In genomic region chr17:77696720-77697460, GRCh38 we compare ENCODE assay signal across 12 cellular contexts.
DNase-seq lines count a peak whose midpoint lies in the region; ATAC-seq and TF ChIP-seq lines count a peak whose summit lies in the region.
"Had no signal": no experiment of that assay in that cellular context is flagged by ENCODE, and none has a peak within 500 bp of the region (broad histone marks: within the 10 kb centered on the region; RNA-seq: fewer than 3 reads in every experiment).

No MANE protein-coding gene starts in this region.

- H3K36me3 Mint-ChIP-seq in GM23338 (ENCODE audit: low read depth): peaks cover 3% of the 10 kb centered on the region

- peaks cover 46% of the 10 kb centered on the region for H3K27me3 Mint-ChIP-seq in GM23338 (ENCODE audit: insufficient read depth, low read depth, poor library complexity)

- peak overlapping the region; percentile 8 for H3K18ac ChIP-seq in neuronal stem cell (ENCODE audit: low read length)

- H3K27ac Mint-ChIP-seq in GM23338: no peak overlapping the region
- H3K27ac Mint-ChIP-seq: activated T-cell treated with anti-CD3 and anti-CD28 coated beads, Interleukin-2, amount 50 U/mL, for 72 hours had no signal

- H2AFZ ChIP-seq in GM23338 (peak overlapping the region; percentile 73), neuronal stem cell (ENCODE audit: low read length) (peak overlapping the region; percentile 81), Karpas-422 (ENCODE audit: low read length) (no peak overlapping the region)

- H3K9me3 ChIP-seq in left ventricle myocardium inferior (replicated peaks): peaks cover 5% of the 10 kb centered on the region
- peaks cover 0 to 5% of the 10 kb centered on the region in 2 donors for H3K9me3 ChIP-seq in neuronal stem cell (replicated peaks in 1 of 2; ENCODE audit: control insufficient read depth in 2 of 2, insufficient read depth in 1 of 2, low read depth in 1 of 2, low read length in 2 of 2)
- no peaks in the 10 kb centered on the region for H3K9me3 ChIP-seq in Karpas-422 (ENCODE audit: low read length)
- H3K9me3 ChIP-seq in left lung: no peaks in the 10 kb centered on the region
- H3K9me3 ChIP-seq: esophagus squamous epithelium had no signal

- peak overlapping the region; percentile 40 for H2BK15ac ChIP-seq in neuronal stem cell (ENCODE audit: low read length)

- H3K27ac ChIP-seq in GM23338 (ENCODE audit: low read depth) (no peak overlapping the region), left ventricle myocardium inferior (replicated peaks) (no peak overlapping the region), neuronal stem cell (replicated peaks; ENCODE audit: low read length) (no peak overlapping the region), Karpas-422 (ENCODE audit: low read length) (no peak overlapping the region), left lung (no peak overlapping the region)
- H3K27ac ChIP-seq: esophagus squamous epithelium, vagina had no signal

- peak overlapping the region; percentile 83 for H3K4me3 ChIP-seq in GM23338
- H3K4me3 ChIP-seq in left ventricle myocardium inferior: peak overlapping the region; percentile 8
- H3K4me3 ChIP-seq in neuronal stem cell (ENCODE audit: low read length in 2 of 2): no peak overlapping the region
- no peak overlapping the region for H3K4me3 ChIP-seq in Karpas-422 (ENCODE audit: low read length)
- no peak overlapping the region for H3K4me3 ChIP-seq in left lung
- H3K4me3 ChIP-seq: esophagus squamous epithelium, vagina had no signal

- intact Hi-C loops in left ventricle myocardium inferior (cut with micrococcal nuclease) (no loop called here), left lung (cut with DNase I) (no loop called here)

- H4K20me1 ChIP-seq in GM23338 (replicated peaks; ENCODE audit: insufficient read depth) (no peaks in the 10 kb centered on the region), Karpas-422 (ENCODE audit: insufficient read depth, low read depth, low read length) (no peaks in the 10 kb centered on the region)

- peaks cover 54% of the 10 kb centered on the region for H3K4me1 Mint-ChIP-seq in GM23338

- no peak overlapping the region for H2BK120ac ChIP-seq in neuronal stem cell (ENCODE audit: low read depth, low read length)

- H3K4me2 ChIP-seq in GM23338 (peak overlapping the region; percentile 92), neuronal stem cell (ENCODE audit: insufficient read depth, low read length, poor library complexity, severe bottlenecking) (peak overlapping the region; percentile 43), Karpas-422 (ENCODE audit: low read depth, low read length, poor library complexity, severe bottlenecking) (no peak overlapping the region)

- peak overlapping the region; percentile 84 for H2AK5ac ChIP-seq in neuronal stem cell (ENCODE audit: low read depth, low read length)

- H3K27me3 ChIP-seq in GM23338 (ENCODE audit: insufficient read depth) (peaks cover 18% of the 10 kb centered on the region), left ventricle myocardium inferior (ENCODE audit: low read depth) (peaks cover 47% of the 10 kb centered on the region), neuronal stem cell (ENCODE audit: control insufficient read depth in 3 of 3, insufficient read depth in 3 of 3, low read depth in 1 of 3, low read length in 3 of 3) (peaks cover 0 to 75% (median 6%) of the 10 kb centered on the region in 3 experiments), Karpas-422 (ENCODE audit: low read length) (no peaks in the 10 kb centered on the region), left lung (peaks cover 18 to 80% of the 10 kb centered on the region in 2 donors)
- H3K27me3 ChIP-seq: sigmoid colon, vagina had no signal

- no peak overlapping the region for H4K8ac ChIP-seq in neuronal stem cell (ENCODE audit: low read depth, low read length)

- H3F3A ChIP-seq in GM23338 (replicated peaks; ENCODE audit: low read depth): no peaks in the 10 kb centered on the region

- no peak overlapping the region for H3K14ac ChIP-seq in neuronal stem cell (ENCODE audit: low read length)

- H3K36me3 ChIP-seq in GM23338 (ENCODE audit: insufficient read depth): no peaks in the 10 kb centered on the region
- H3K36me3 ChIP-seq in left ventricle myocardium inferior: no peaks in the 10 kb centered on the region
- no peaks in the 10 kb centered on the region for H3K36me3 ChIP-seq in neuronal stem cell (replicated peaks in 1 of 2; ENCODE audit: control insufficient read depth in 2 of 2, insufficient read depth in 2 of 2, low read length in 2 of 2)
- H3K36me3 ChIP-seq in Karpas-422 (ENCODE audit: insufficient read depth, low read length): no peaks in the 10 kb centered on the region
- no peaks in the 10 kb centered on the region for H3K36me3 ChIP-seq in left lung
- H3K36me3 ChIP-seq: esophagus squamous epithelium, sigmoid colon, vagina had no signal

- H3K9me3 Mint-ChIP-seq in GM23338: peaks cover 5% of the 10 kb centered on the region

- no peak overlapping the region for H4K91ac ChIP-seq in neuronal stem cell (ENCODE audit: low read depth, low read length, poor library complexity)

- no peak overlapping the region for H3K4ac ChIP-seq in neuronal stem cell (ENCODE audit: low read length)

- peak; percentile 51 for ATAC-seq in GM23338
- ATAC-seq in left lung: no peak
- ATAC-seq in HG03469 (IDR thresholded peaks at IDR 0.05; ENCODE audit: unreplicated experiment): no peak
- ATAC-seq: activated T-cell treated with anti-CD3 and anti-CD28 coated beads, Interleukin-2, amount 50 U/mL, for 72 hours had no signal

- no peak overlapping the region for H3K23ac ChIP-seq in neuronal stem cell (ENCODE audit: low read depth, low read length, poor library complexity)

- H3K4me3 Mint-ChIP-seq in GM23338: peak overlapping the region; percentile 78

- H3K79me2 ChIP-seq in GM23338 (replicated peaks; ENCODE audit: insufficient read depth) (no peaks in the 10 kb centered on the region), Karpas-422 (ENCODE audit: low read length) (no peaks in the 10 kb centered on the region)

- peak overlapping the region; percentile 47 for H2BK12ac ChIP-seq in neuronal stem cell (ENCODE audit: low read length)

- H2BK5ac ChIP-seq in neuronal stem cell (ENCODE audit: low read length): peak overlapping the region; percentile 47

- no peaks in the 10 kb centered on the region for H3K79me1 ChIP-seq in neuronal stem cell (ENCODE audit: low read depth, low read length)

- WGBS in neuronal stem cell (ENCODE audit: extremely low coverage in 2 of 2, insufficient read length in 2 of 2, insufficient replicate concordance in 1 of 2), 2 donors: no CpG with 5 or more reads among the region's 15 CpGs

- no peaks in the 10 kb centered on the region for H3K9me2 ChIP-seq in GM23338 (ENCODE audit: insufficient read depth)
- H3K9me2 ChIP-seq in Karpas-422 (replicated peaks; ENCODE audit: insufficient read depth, low read length): no peaks in the 10 kb centered on the region

- DNase-seq in GM23338 (ENCODE audit: low spot score): peak; percentile 72
- DNase-seq in NCI-H510A (lab: John Stamatoyannopoulos, UW): peak; percentile 37
- no peak for DNase-seq in left ventricle myocardium inferior
- no peak for DNase-seq in neuronal stem cell (ENCODE audit: low spot score)
- DNase-seq in Karpas-422: no peak
- DNase-seq in left lung: no peak
- DNase-seq: activated T-cell treated with anti-CD3 and anti-CD28 coated beads, Interleukin-2, amount 50 U/mL, for 72 hours; esophagus squamous epithelium; NCI-H2107; sigmoid colon had no signal

- H3K4me1 ChIP-seq in GM23338 (ENCODE audit: insufficient read depth) (peaks cover 16% of the 10 kb centered on the region), left ventricle myocardium inferior (peaks cover 4% of the 10 kb centered on the region), neuronal stem cell (ENCODE audit: control insufficient read depth in 2 of 2, insufficient read depth in 1 of 2, low read depth in 1 of 2, low read length in 2 of 2) (peaks cover 7 to 12% of the 10 kb centered on the region in 2 donors), Karpas-422 (ENCODE audit: low read length) (no peaks in the 10 kb centered on the region), left lung (no peaks in the 10 kb centered on the region)

- no peak for TF ChIP-seq CTCF in GM23338 (conservative IDR thresholded peaks at IDR 0.05; ENCODE audit: low read depth in 2 of 2)
- no peak for TF ChIP-seq CTCF in left ventricle myocardium inferior (IDR thresholded peaks at IDR 0.05; ENCODE audit: borderline replicate concordance)
- TF ChIP-seq CTCF in left lung (IDR thresholded peaks at IDR 0.05): no peak

- no peak overlapping the region for H3K9ac ChIP-seq in neuronal stem cell (ENCODE audit: low read depth, low read length, poor library complexity)
- no peak overlapping the region for H3K9ac ChIP-seq in Karpas-422 (ENCODE audit: low read length)

TF ChIP-seq in GM23338, 12 proteins besides CTCF, POLR2A, EP300 and RAD21 (continues in another document):
- TF ChIP-seq NANOG (IDR thresholded peaks at IDR 0.05; ENCODE audit: borderline replicate concordance) (no peak), JUNB (IDR thresholded peaks at IDR 0.05; ENCODE audit: unreplicated experiment) (no peak)

Comparison
In these comparisons a context has a peak if more than half of its experiments do, and no peak if none do; other contexts are left out.
1. DNase-seq: peak in GM23338 (single experiment) and NCI-H510A (single experiment); none in left ventricle myocardium inferior (single experiment), neuronal stem cell (single experiment), Karpas-422 (single experiment) and left lung (0 of 2).
2. H3K4me3 ChIP-seq: peak in GM23338 (single experiment) and left ventricle myocardium inferior (single experiment); none in neuronal stem cell (0 of 2), Karpas-422 (single experiment) and left lung (0 of 2).